8 cellular contexts compared by ENCODE assay signal in genomic region chr1:115052454-115053083, GRCh38. TPM values are rescaled to one million over a fixed set of nuclear protein-coding genes. Genes with fewer than 3 reads are reported as not detected.
A peak's percentile ranks its signal among the peaks of the same experiment; 100 is the strongest.
DNase-seq lines count a peak whose midpoint lies in the region; ATAC-seq and TF ChIP-seq lines count a peak whose summit lies in the region.

No MANE protein-coding gene starts in this region.

- no peak overlapping the region for H3K27ac ChIP-seq in CD4-positive, CD25-positive, alpha-beta regulatory T cell (ENCODE audit: insufficient read depth, low read length, poor library complexity, severe bottlenecking)
- no peak overlapping the region for H3K27ac ChIP-seq in tibial nerve

- H3K27me3 ChIP-seq in CD4-positive, CD25-positive, alpha-beta regulatory T cell (ENCODE audit: control insufficient read depth, insufficient read depth, low read length): peaks cover 2% of the 10 kb centered on the region
- no peaks in the 10 kb centered on the region for H3K27me3 ChIP-seq in tibial nerve

- TF ChIP-seq CTCF in tibial nerve (IDR thresholded peaks at IDR 0.05): peak; percentile 37 to 70 (median 63)

- peak; percentile 38 to 60 (median 51) for DNase-seq in CD4-positive, CD25-positive, alpha-beta regulatory T cell
- DNase-seq in GM19238 (ENCODE audit: insufficient read length, low spot score) (peak; percentile 9), NCI-H82 treated with DMSO at 0.1 percent for 48 hours (lab: John Stamatoyannopoulos, UW; ENCODE audit: unreplicated experiment) (peak; percentile 73), erythroblast (lab: John Stamatoyannopoulos, UW) (peak; percentile 48 to 67), naive B cell (peak; percentile 26), tibial nerve (ENCODE audit: low spot score in 2 of 2) (peak in 1 of 2 donors; percentile 55)
- peak; percentile 68 for DNase-seq in activated CD8-positive, alpha-beta memory T cell treated with anti-CD3 and anti-CD28 coated beads for 24 hours

- no peak for TF ChIP-seq EP300 in tibial nerve (IDR thresholded peaks at IDR 0.05)

- H3K9me3 ChIP-seq in CD4-positive, CD25-positive, alpha-beta regulatory T cell (ENCODE audit: control insufficient read depth in 2 of 2, low read length in 2 of 2): no peaks in the 10 kb centered on the region
- H3K9me3 ChIP-seq in tibial nerve: no peaks in the 10 kb centered on the region

- H3K4me3 Mint-ChIP-seq in CD4-positive, CD25-positive, alpha-beta regulatory T cell: no peak overlapping the region
- H3K4me3 Mint-ChIP-seq in naive B cell: no peak overlapping the region

- H3K9me3 Mint-ChIP-seq in CD4-positive, CD25-positive, alpha-beta regulatory T cell: no peaks in the 10 kb centered on the region
- no peaks in the 10 kb centered on the region for H3K9me3 Mint-ChIP-seq in naive B cell

- H3K4me1 Mint-ChIP-seq in CD4-positive, CD25-positive, alpha-beta regulatory T cell: peaks cover 0 to 6% (median 4%) of the 10 kb centered on the region in 4 donors
- no peaks in the 10 kb centered on the region for H3K4me1 Mint-ChIP-seq in naive B cell

- no peak overlapping the region for H3K4me3 ChIP-seq in CD4-positive, CD25-positive, alpha-beta regulatory T cell (ENCODE audit: low read depth, low read length)
- H3K4me3 ChIP-seq in tibial nerve: no peak overlapping the region

- ATAC-seq in CD4-positive, CD25-positive, alpha-beta regulatory T cell (ENCODE audit: low read depth in 2 of 2): peak; percentile 62 to 87
- peak; percentile 72 for ATAC-seq in HG03457 (IDR thresholded peaks at IDR 0.05; ENCODE audit: unreplicated experiment)
- peak; percentile 58 to 74 for ATAC-seq in naive B cell (ENCODE audit: low read depth in 2 of 2)

- no peaks in the 10 kb centered on the region for H3K36me3 Mint-ChIP-seq in CD4-positive, CD25-positive, alpha-beta regulatory T cell
- H3K36me3 Mint-ChIP-seq in naive B cell: no peaks in the 10 kb centered on the region

- H3K4me1 ChIP-seq in CD4-positive, CD25-positive, alpha-beta regulatory T cell (ENCODE audit: control insufficient read depth, insufficient read depth, low read length, poor library complexity, severe bottlenecking): no peaks in the 10 kb centered on the region
- H3K4me1 ChIP-seq in tibial nerve: peaks cover 0 to 11% (median 0%) of the 10 kb centered on the region in 4 donors

- WGBS in tibial nerve, 2 donors: 51 to 57% methylated on average over 9 of the region's 9 CpGs

- H3K27me3 Mint-ChIP-seq in CD4-positive, CD25-positive, alpha-beta regulatory T cell: no peaks in the 10 kb centered on the region
- H3K27me3 Mint-ChIP-seq in naive B cell: no peaks in the 10 kb centered on the region

- no peaks in the 10 kb centered on the region for H3K36me3 ChIP-seq in CD4-positive, CD25-positive, alpha-beta regulatory T cell (ENCODE audit: control insufficient read depth, insufficient read depth, low read length)
- no peaks in the 10 kb centered on the region for H3K36me3 ChIP-seq in tibial nerve

- TF ChIP-seq POLR2A in erythroblast (IDR thresholded peaks at IDR 0.05; ENCODE audit: low read length) (no peak), tibial nerve (IDR thresholded peaks at IDR 0.05) (no peak)

- no peak overlapping the region for H3K27ac Mint-ChIP-seq in CD4-positive, CD25-positive, alpha-beta regulatory T cell
- no peak overlapping the region for H3K27ac Mint-ChIP-seq in naive B cell

RNA-seq across cellular contexts. Expression of gene TSHB, which starts 22.9 kb away (rescaled TPM):
- total RNA-seq in CD4-positive, CD25-positive, alpha-beta regulatory T cell: not detected
- polyA plus RNA-seq in CD4-positive, CD25-positive, alpha-beta regulatory T cell: not detected
- not detected for polyA plus RNA-seq in naive B cell (ENCODE audit: low read depth in 6 of 6)
- not detected for total RNA-seq in tibial nerve

RNA-seq across cellular contexts. Expression of gene TSPAN2, which starts 36.7 kb away (rescaled TPM):
- total RNA-seq in CD4-positive, CD25-positive, alpha-beta regulatory T cell: 5.0 TPM
- 1 to 10 TPM; 1.1 to 4.2 (median 2.5) TPM for polyA plus RNA-seq in CD4-positive, CD25-positive, alpha-beta regulatory T cell
- polyA plus RNA-seq in naive B cell (ENCODE audit: low read depth in 6 of 6): under 1 TPM in 4 of 6 donors, not detected in 2; 0.15 to 0.38 (median 0.23) TPM
- total RNA-seq in tibial nerve: 1 to 10 TPM in 3 of 4 donors, under 1 TPM in 1; 0.84 to 7.1 (median 3.2) TPM
